ENCODE assay signal across 1 cellular context in the genomic region with DNA sequence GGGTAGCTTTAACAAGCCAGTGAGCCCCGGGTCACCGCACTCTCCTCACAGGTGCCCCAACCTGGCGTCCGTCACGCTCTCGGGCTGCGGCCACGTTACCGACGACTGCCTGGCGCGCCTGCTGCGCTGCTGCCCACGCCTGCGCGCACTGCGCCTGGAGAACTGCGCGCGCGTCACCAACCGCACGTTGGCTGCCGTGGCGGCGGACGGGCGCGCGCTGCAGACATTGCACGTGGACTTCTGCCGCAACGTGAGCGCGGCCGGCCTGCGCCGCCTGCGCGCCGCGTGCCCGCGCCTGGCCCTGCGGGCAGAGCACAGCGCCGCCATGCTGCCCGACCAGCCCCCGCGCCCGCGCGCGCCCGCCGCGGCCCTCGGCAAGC.
TF ChIP-seq lines count a peak whose summit lies in the region.

No MANE protein-coding gene starts in this region.

TF ChIP-seq in HepG2, 621 proteins besides CTCF, POLR2A, EP300 and RAD21 (continued from another document and continues in another):
- TF ChIP-seq, protein P1, sequence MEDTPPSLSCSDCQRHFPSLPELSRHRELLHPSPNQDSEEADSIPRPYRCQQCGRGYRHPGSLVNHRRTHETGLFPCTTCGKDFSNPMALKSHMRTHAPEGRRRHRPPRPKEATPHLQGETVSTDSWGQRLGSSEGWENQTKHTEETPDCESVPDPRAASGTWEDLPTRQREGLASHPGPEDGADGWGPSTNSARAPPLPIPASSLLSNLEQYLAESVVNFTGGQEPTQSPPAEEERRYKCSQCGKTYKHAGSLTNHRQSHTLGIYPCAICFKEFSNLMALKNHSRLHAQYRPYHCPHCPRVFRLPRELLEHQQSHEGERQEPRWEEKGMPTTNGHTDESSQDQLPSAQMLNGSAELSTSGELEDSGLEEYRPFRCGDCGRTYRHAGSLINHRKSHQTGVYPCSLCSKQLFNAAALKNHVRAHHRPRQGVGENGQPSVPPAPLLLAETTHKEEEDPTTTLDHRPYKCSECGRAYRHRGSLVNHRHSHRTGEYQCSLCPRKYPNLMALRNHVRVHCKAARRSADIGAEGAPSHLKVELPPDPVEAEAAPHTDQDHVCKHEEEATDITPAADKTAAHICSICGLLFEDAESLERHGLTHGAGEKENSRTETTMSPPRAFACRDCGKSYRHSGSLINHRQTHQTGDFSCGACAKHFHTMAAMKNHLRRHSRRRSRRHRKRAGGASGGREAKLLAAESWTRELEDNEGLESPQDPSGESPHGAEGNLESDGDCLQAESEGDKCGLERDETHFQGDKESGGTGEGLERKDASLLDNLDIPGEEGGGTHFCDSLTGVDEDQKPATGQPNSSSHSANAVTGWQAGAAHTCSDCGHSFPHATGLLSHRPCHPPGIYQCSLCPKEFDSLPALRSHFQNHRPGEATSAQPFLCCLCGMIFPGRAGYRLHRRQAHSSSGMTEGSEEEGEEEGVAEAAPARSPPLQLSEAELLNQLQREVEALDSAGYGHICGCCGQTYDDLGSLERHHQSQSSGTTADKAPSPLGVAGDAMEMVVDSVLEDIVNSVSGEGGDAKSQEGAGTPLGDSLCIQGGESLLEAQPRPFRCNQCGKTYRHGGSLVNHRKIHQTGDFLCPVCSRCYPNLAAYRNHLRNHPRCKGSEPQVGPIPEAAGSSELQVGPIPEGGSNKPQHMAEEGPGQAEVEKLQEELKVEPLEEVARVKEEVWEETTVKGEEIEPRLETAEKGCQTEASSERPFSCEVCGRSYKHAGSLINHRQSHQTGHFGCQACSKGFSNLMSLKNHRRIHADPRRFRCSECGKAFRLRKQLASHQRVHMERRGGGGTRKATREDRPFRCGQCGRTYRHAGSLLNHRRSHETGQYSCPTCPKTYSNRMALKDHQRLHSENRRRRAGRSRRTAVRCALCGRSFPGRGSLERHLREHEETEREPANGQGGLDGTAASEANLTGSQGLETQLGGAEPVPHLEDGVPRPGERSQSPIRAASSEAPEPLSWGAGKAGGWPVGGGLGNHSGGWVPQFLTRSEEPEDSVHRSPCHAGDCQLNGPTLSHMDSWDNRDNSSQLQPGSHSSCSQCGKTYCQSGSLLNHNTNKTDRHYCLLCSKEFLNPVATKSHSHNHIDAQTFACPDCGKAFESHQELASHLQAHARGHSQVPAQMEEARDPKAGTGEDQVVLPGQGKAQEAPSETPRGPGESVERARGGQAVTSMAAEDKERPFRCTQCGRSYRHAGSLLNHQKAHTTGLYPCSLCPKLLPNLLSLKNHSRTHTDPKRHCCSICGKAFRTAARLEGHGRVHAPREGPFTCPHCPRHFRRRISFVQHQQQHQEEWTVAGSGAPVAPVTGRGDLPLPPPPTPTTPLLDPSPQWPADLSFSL (CRISPR knock-in tag; IDR thresholded peaks at IDR 0.05), result no peak
- TF ChIP-seq KAT2B (IDR thresholded peaks at IDR 0.05; ENCODE audit: borderline replicate concordance, low read depth, low read length) (no peak), JUN (CRISPR knock-in tag; IDR thresholded peaks at IDR 0.05) (0 out of 2 replicates have a peak, but pooled peaks have one; percentile 31), SOX13 (IDR thresholded peaks at IDR 0.05) (no peak), SOX13 (CRISPR knock-in tag; conservative IDR thresholded peaks at IDR 0.05 in 1 of 2, IDR thresholded peaks at IDR 0.05 in 1 of 2) (peak in 1 of 2 experiments; percentile 34; a peak in 1 of 4 replicates), ZNF441 (CRISPR knock-in tag; IDR thresholded peaks at IDR 0.05; ENCODE audit: borderline replicate concordance) (peak; percentile 73; the same call in 1 of the 2 replicates), MBNL3 (CRISPR knock-in tag; conservative IDR thresholded peaks at IDR 0.05) (no peak), MLLT10 (CRISPR knock-in tag; IDR thresholded peaks at IDR 0.05) (no peak), CENPX (CRISPR knock-in tag; IDR thresholded peaks at IDR 0.05) (no peak), ZNF124 (CRISPR knock-in tag; IDR thresholded peaks at IDR 0.05) (peak; percentile 33; the same call in 1 of the 2 replicates), RFX5 (IDR thresholded peaks at IDR 0.05; ENCODE audit: low read depth, low read length) (peak; percentile 48; the same call in 1 of the 2 replicates), NCOR1 (IDR thresholded peaks at IDR 0.05; ENCODE audit: borderline replicate concordance, low read length) (no peak), ZNF33B (CRISPR knock-in tag; IDR thresholded peaks at IDR 0.05) (no peak), NFKB2 (CRISPR knock-in tag; IDR thresholded peaks at IDR 0.05; ENCODE audit: borderline replicate concordance) (peak; percentile 81; the same call in 1 of the 2 replicates), ZNF17 (CRISPR knock-in tag; IDR thresholded peaks at IDR 0.05) (no peak), HNF4G (IDR thresholded peaks at IDR 0.05; ENCODE audit: borderline replicate concordance, low read depth, low read length) (no peak; the same call in 1 of the 2 replicates), HNF4G (CRISPR knock-in tag; IDR thresholded peaks at IDR 0.05; ENCODE audit: borderline replicate concordance, low read depth) (no peak), NFIC (IDR thresholded peaks at IDR 0.05; ENCODE audit: low read length) (no peak), SMARCC2 (IDR thresholded peaks at IDR 0.05) (no peak), NFIB (CRISPR knock-in tag; IDR thresholded peaks at IDR 0.05; ENCODE audit: borderline replicate concordance) (no peak), SP1 (IDR thresholded peaks at IDR 0.05) (no peak), SP1 (CRISPR knock-in tag; IDR thresholded peaks at IDR 0.05) (no peak), ZNF7 (CRISPR knock-in tag; IDR thresholded peaks at IDR 0.05) (0 out of 2 replicates have a peak, but pooled peaks have one; percentile 16), RARA (CRISPR knock-in tag; IDR thresholded peaks at IDR 0.05) (no peak), GATA4 (IDR thresholded peaks at IDR 0.05; ENCODE audit: borderline replicate concordance, low read depth) (no peak; the same call in 1 of the 2 replicates), TARDBP (CRISPR knock-in tag; IDR thresholded peaks at IDR 0.05) (peak; percentile 60; the same call in 1 of the 2 replicates)
- TF ChIP-seq, protein P2, sequence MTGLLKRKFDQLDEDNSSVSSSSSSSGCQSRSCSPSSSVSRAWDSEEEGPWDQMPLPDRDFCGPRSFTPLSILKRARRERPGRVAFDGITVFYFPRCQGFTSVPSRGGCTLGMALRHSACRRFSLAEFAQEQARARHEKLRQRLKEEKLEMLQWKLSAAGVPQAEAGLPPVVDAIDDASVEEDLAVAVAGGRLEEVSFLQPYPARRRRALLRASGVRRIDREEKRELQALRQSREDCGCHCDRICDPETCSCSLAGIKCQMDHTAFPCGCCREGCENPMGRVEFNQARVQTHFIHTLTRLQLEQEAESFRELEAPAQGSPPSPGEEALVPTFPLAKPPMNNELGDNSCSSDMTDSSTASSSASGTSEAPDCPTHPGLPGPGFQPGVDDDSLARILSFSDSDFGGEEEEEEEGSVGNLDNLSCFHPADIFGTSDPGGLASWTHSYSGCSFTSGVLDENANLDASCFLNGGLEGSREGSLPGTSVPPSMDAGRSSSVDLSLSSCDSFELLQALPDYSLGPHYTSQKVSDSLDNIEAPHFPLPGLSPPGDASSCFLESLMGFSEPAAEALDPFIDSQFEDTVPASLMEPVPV (CRISPR knock-in tag; IDR thresholded peaks at IDR 0.05), result no peak
- TF ChIP-seq, protein P3, sequence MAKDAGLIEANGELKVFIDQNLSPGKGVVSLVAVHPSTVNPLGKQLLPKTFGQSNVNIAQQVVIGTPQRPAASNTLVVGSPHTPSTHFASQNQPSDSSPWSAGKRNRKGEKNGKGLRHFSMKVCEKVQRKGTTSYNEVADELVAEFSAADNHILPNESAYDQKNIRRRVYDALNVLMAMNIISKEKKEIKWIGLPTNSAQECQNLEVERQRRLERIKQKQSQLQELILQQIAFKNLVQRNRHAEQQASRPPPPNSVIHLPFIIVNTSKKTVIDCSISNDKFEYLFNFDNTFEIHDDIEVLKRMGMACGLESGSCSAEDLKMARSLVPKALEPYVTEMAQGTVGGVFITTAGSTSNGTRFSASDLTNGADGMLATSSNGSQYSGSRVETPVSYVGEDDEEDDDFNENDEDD (CRISPR knock-in tag; IDR thresholded peaks at IDR 0.05; ENCODE audit: borderline replicate concordance), result peak; percentile 91
- TF ChIP-seq, protein P4, sequence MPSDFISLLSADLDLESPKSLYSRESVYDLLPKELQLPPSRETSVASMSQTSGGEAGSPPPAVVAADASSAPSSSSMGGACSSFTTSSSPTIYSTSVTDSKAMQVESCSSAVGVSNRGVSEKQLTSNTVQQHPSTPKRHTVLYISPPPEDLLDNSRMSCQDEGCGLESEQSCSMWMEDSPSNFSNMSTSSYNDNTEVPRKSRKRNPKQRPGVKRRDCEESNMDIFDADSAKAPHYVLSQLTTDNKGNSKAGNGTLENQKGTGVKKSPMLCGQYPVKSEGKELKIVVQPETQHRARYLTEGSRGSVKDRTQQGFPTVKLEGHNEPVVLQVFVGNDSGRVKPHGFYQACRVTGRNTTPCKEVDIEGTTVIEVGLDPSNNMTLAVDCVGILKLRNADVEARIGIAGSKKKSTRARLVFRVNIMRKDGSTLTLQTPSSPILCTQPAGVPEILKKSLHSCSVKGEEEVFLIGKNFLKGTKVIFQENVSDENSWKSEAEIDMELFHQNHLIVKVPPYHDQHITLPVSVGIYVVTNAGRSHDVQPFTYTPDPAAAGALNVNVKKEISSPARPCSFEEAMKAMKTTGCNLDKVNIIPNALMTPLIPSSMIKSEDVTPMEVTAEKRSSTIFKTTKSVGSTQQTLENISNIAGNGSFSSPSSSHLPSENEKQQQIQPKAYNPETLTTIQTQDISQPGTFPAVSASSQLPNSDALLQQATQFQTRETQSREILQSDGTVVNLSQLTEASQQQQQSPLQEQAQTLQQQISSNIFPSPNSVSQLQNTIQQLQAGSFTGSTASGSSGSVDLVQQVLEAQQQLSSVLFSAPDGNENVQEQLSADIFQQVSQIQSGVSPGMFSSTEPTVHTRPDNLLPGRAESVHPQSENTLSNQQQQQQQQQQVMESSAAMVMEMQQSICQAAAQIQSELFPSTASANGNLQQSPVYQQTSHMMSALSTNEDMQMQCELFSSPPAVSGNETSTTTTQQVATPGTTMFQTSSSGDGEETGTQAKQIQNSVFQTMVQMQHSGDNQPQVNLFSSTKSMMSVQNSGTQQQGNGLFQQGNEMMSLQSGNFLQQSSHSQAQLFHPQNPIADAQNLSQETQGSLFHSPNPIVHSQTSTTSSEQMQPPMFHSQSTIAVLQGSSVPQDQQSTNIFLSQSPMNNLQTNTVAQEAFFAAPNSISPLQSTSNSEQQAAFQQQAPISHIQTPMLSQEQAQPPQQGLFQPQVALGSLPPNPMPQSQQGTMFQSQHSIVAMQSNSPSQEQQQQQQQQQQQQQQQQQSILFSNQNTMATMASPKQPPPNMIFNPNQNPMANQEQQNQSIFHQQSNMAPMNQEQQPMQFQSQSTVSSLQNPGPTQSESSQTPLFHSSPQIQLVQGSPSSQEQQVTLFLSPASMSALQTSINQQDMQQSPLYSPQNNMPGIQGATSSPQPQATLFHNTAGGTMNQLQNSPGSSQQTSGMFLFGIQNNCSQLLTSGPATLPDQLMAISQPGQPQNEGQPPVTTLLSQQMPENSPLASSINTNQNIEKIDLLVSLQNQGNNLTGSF (CRISPR knock-in tag; IDR thresholded peaks at IDR 0.05), result peak; percentile 66
- TF ChIP-seq, protein P5, sequence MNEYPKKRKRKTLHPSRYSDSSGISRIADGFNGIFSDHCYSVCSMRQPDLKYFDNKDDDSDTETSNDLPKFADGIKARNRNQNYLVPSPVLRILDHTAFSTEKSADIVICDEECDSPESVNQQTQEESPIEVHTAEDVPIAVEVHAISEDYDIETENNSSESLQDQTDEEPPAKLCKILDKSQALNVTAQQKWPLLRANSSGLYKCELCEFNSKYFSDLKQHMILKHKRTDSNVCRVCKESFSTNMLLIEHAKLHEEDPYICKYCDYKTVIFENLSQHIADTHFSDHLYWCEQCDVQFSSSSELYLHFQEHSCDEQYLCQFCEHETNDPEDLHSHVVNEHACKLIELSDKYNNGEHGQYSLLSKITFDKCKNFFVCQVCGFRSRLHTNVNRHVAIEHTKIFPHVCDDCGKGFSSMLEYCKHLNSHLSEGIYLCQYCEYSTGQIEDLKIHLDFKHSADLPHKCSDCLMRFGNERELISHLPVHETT (CRISPR knock-in tag; conservative IDR thresholded peaks at IDR 0.05), result 0 out of 2 replicates have a peak, but pooled peaks have one; percentile 16
- TF ChIP-seq, protein P6, sequence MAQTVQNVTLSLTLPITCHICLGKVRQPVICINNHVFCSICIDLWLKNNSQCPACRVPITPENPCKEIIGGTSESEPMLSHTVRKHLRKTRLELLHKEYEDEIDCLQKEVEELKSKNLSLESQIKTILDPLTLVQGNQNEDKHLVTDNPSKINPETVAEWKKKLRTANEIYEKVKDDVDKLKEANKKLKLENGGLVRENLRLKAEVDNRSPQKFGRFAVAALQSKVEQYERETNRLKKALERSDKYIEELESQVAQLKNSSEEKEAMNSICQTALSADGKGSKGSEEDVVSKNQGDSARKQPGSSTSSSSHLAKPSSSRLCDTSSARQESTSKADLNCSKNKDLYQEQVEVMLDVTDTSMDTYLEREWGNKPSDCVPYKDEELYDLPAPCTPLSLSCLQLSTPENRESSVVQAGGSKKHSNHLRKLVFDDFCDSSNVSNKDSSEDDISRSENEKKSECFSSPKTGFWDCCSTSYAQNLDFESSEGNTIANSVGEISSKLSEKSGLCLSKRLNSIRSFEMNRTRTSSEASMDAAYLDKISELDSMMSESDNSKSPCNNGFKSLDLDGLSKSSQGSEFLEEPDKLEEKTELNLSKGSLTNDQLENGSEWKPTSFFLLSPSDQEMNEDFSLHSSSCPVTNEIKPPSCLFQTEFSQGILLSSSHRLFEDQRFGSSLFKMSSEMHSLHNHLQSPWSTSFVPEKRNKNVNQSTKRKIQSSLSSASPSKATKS (CRISPR knock-in tag; IDR thresholded peaks at IDR 0.05), result no peak
- TF ChIP-seq, protein P7, sequence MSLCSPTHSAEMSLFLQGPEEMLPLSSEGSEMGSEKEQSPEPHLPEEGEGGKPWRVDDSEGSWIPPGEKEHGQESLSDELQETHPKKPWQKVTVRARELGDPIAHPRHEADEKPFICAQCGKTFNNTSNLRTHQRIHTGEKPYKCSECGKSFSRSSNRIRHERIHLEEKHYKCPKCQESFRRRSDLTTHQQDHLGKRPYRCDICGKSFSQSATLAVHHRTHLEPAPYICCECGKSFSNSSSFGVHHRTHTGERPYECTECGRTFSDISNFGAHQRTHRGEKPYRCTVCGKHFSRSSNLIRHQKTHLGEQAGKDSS (CRISPR knock-in tag; IDR thresholded peaks at IDR 0.05; ENCODE audit: borderline replicate concordance, low read depth), result peak; percentile 68; the same call in 1 of the 2 replicates
